ENCODE assay signal across 8 cellular contexts in the genomic region with DNA sequence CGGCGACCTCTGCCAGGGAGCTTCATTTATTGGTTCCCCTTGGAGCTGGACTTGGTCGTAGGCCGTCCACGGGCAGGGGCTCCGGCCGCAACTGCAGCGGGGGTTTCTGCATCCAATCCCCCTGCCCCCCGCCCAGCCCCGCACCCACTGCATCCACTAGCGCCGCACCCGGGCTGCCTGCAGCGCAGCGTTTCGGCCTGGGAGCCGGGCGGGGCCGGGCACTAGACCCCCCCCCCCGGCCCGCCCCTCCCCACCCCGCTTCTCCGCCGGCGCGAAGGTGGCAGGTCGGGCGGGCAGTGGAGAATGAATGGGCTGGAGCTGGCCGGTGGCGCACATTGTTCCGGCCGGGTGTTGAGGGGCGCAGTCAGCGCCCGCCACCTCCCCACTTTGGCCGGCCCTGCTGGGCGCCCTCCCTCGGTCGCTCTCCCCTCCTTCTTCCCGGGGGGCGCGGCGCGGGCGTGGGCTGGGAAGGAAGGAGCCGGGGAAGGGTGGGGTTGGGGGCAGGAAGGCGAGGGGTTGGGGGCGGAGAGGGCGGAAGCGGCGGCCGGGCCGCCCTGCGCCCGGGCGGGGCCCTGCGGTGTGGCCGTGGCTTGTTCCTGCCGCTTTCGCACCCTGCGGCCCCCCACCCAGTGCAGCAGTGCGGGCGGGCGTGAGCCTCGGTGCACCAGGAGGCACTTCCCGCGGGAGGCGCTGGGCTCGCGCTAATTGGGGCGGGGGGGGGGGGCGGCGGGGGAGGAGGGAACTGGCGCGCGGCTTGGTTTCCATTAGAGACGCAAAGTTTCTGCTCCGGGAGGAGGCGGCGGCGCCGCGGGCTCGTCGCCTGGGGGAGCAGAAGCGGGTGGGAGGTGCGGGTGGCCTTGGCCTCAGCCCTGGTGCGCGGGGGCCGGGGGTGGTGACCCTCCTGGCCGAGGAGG. TPM values are rescaled to one million over a fixed set of nuclear protein-coding genes. Genes with fewer than 3 reads are reported as not detected.
A peak's percentile ranks its signal among the peaks of the same experiment; 100 is the strongest.
DNase-seq lines count a peak whose midpoint lies in the region; ATAC-seq, FAIRE-seq and TF ChIP-seq lines count a peak whose summit lies in the region.

No MANE protein-coding gene starts in this region.

- CTCF ChIA-PET in HepG2 (lab: Yijun Ruan, JAX; ENCODE audit: low intra/inter-chr PET ratio, low total read pairs) = interaction anchor here (0.8 to 3.5 kb wide), 4 partner anchors 15 to 361 kb away, joined by 3 to 54 read pairs (median 8); no protein-coding TSS in a partner anchor

- ATAC-seq in HepG2 = peak; percentile 76

- DNase-seq in GM10266 (ENCODE audit: extremely low spot score) (peak; percentile 82), HAP-1 (ENCODE audit: low spot score in 2 of 2) (peak; percentile 31 to 76), MV-4-11 (lab: John Stamatoyannopoulos, UW) (peak; percentile 26), colonic mucosa (peak; percentile 76), HepG2 (ENCODE audit: low spot score) (peak; percentile 34), superior temporal gyrus (ENCODE audit: extremely low spot score) (no peak)
- peak; percentile 73 for DNase-seq in activated CD4-positive, alpha-beta T cell treated with anti-CD3 and anti-CD28 coated beads for 48 hours
- DNase-seq in stimulated activated CD4-positive, alpha-beta T cell treated with anti-CD3 and anti-CD28 coated beads, Interleukin-4, amount 100 ng/mL, for 24 hours = peak; percentile 59

- no peak for FAIRE-seq in HepG2 (lab: Jason Lieb, UNC)

- H3K4me3 ChIP-seq in HAP-1 (peak overlapping the region; percentile 91), colonic mucosa (peak overlapping the region; percentile 83), HepG2 (replicated peaks in 1 of 3; ENCODE audit: insufficient read depth in 1 of 3, low read depth in 2 of 3, low read length in 3 of 3) (peak overlapping the region; percentile 91 to 100 (median 95))

- peaks cover 23% of the 10 kb centered on the region for H4K20me1 ChIP-seq in HepG2 (ENCODE audit: insufficient read depth, low read length)

- peak overlapping the region; percentile 95 for H3K27ac ChIP-seq in colonic mucosa
- peak overlapping the region; percentile 71 for H3K27ac ChIP-seq in HepG2 (ENCODE audit: extremely low read length, insufficient read depth, low read length)

- H3K27me3 ChIP-seq in HAP-1 (ENCODE audit: low read depth) (no peaks in the 10 kb centered on the region), colonic mucosa (no peaks in the 10 kb centered on the region), HepG2 (ENCODE audit: control insufficient read depth in 1 of 2, insufficient read depth in 2 of 2, low read length in 2 of 2) (peaks cover 0 to 4% of the 10 kb centered on the region in 2 experiments; a peak in 1 of 5 replicates)

- H3K9me3 ChIP-seq in HAP-1 = no peaks in the 10 kb centered on the region
- H3K9me3 ChIP-seq in colonic mucosa = no peaks in the 10 kb centered on the region
- no peaks in the 10 kb centered on the region for H3K9me3 ChIP-seq in HepG2 (ENCODE audit: low read length)

- no TSS peak for BruUV-seq in HepG2 (replicated peaks; lab: Mats Ljungman, UMichigan)

- TF ChIP-seq POLR2A in HepG2 (IDR thresholded peaks at IDR 0.05; ENCODE audit: insufficient read depth in 1 of 2, low read depth in 2 of 2, low read length in 2 of 2) = peak in 1 of 2 experiments; percentile 15; a peak in 2 of 4 replicates

- intact Hi-C loops in colonic mucosa (cut with DNase I) = loop anchor here (2.0 to 5.0 kb wide), 2 partner anchors 15 to 95 kb away; no protein-coding TSS in a partner anchor
- intact Hi-C loops in HepG2 (cut with micrococcal nuclease; ENCODE audit: unreplicated experiment) = loop anchor here (5.0 kb wide), 1 partner anchor 360 kb away; no protein-coding TSS in a partner anchor

- TF ChIP-seq CTCF in GM10266 (IDR thresholded peaks at IDR 0.05; ENCODE audit: control insufficient read depth, insufficient read depth, low read depth, missing control alignments) = no peak
- TF ChIP-seq CTCF in colonic mucosa (IDR thresholded peaks at IDR 0.05) = no peak
- TF ChIP-seq CTCF in HepG2 (CRISPR knock-in tag; IDR thresholded peaks at IDR 0.05) = no peak; the same call in 1 of the 2 replicates

- POLR2A ChIA-PET in HepG2 (lab: Yijun Ruan, JAX) = interaction anchor here (0.6 to 3.6 kb wide), 7 partner anchors 13 to 1723 kb away, joined by 3 to 105 read pairs (median 8); no protein-coding TSS in a partner anchor

- H3K9ac ChIP-seq in colonic mucosa (ENCODE audit: low read depth in 2 of 2, low read length in 2 of 2) (peak overlapping the region; percentile 84 to 97), HepG2 (ENCODE audit: insufficient read depth, low read depth, low read length) (peak overlapping the region; percentile 87)

- TF ChIP-seq EP300 in HepG2 (IDR thresholded peaks at IDR 0.05; ENCODE audit: low read depth in 2 of 2, low read length in 2 of 2) (no peak), HepG2 (CRISPR knock-in tag; IDR thresholded peaks at IDR 0.05; ENCODE audit: borderline replicate concordance) (no peak)

- in situ Hi-C loops in HAP-1 (cut with MboI; ENCODE audit: low sequenced_read_pairs) = no loop called here
- in situ Hi-C loops in HepG2 (cut with HindIII; ENCODE audit: extremely low pct_ligation_motif_present, low pct_unique_long_range_greater_than_20kb) = loop anchor here (5.0 kb wide), 1 partner anchor 125 kb away; no protein-coding TSS in a partner anchor

- 3% methylated on average over 19 of the region's 91 CpGs for WGBS in HepG2 (ENCODE audit: low lambda C conversion rate)

- H3K4me2 ChIP-seq in HepG2 (ENCODE audit: low read depth, low read length) = peak overlapping the region; percentile 99

- H3K79me2 ChIP-seq in HepG2 (ENCODE audit: insufficient read depth, low read length) = peaks cover 32% of the 10 kb centered on the region

- no peak overlapping the region for H2AFZ ChIP-seq in HepG2 (ENCODE audit: low read length)

- H3K36me3 ChIP-seq in HAP-1 (replicated peaks) = peaks cover 27% of the 10 kb centered on the region
- peaks cover 6% of the 10 kb centered on the region for H3K36me3 ChIP-seq in colonic mucosa
- peaks cover 12 to 27% of the 10 kb centered on the region in 2 experiments for H3K36me3 ChIP-seq in HepG2 (replicated peaks in 1 of 2; ENCODE audit: control insufficient read depth in 1 of 2, insufficient read depth in 2 of 2, low read length in 2 of 2)

- no peak for TF ChIP-seq RAD21 in HepG2 (CRISPR knock-in tag; IDR thresholded peaks at IDR 0.05)

- H3K4me1 ChIP-seq in HAP-1 (peaks cover 12% of the 10 kb centered on the region), colonic mucosa (peaks cover 8% of the 10 kb centered on the region), HepG2 (ENCODE audit: insufficient read depth, low read length) (peaks cover 39% of the 10 kb centered on the region)

TF ChIP-seq in HepG2, 621 proteins besides CTCF, POLR2A, EP300 and RAD21 (continues in another document):
- TF ChIP-seq, protein P1, sequence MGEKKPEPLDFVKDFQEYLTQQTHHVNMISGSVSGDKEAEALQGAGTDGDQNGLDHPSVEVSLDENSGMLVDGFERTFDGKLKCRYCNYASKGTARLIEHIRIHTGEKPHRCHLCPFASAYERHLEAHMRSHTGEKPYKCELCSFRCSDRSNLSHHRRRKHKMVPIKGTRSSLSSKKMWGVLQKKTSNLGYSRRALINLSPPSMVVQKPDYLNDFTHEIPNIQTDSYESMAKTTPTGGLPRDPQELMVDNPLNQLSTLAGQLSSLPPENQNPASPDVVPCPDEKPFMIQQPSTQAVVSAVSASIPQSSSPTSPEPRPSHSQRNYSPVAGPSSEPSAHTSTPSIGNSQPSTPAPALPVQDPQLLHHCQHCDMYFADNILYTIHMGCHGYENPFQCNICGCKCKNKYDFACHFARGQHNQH (CRISPR knock-in tag; IDR thresholded peaks at IDR 0.05) = no peak
- TF ChIP-seq ZFAT (CRISPR knock-in tag; conservative IDR thresholded peaks at IDR 0.05) (no peak), ZNF501 (CRISPR knock-in tag; IDR thresholded peaks at IDR 0.05) (no peak), PRPF4 (IDR thresholded peaks at IDR 0.05; ENCODE audit: low read depth, low read length, poor library complexity, severe bottlenecking) (no peak), SRSF4 (IDR thresholded peaks at IDR 0.05; ENCODE audit: low read depth, low read length, poor library complexity, severe bottlenecking) (no peak), TCF7L2 (IDR thresholded peaks at IDR 0.05; ENCODE audit: low read depth, low read length) (no peak)
- TF ChIP-seq, protein P2, sequence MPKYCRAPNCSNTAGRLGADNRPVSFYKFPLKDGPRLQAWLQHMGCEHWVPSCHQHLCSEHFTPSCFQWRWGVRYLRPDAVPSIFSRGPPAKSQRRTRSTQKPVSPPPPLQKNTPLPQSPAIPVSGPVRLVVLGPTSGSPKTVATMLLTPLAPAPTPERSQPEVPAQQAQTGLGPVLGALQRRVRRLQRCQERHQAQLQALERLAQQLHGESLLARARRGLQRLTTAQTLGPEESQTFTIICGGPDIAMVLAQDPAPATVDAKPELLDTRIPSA (CRISPR knock-in tag; IDR thresholded peaks at IDR 0.05; ENCODE audit: borderline replicate concordance) = 0 out of 2 replicates have a peak, but pooled peaks have one; percentile 3

RNA-seq across cellular contexts. Expression of a gene that starts 0.8 kb away (rescaled TPM):
- total RNA-seq in colonic mucosa (100 to 1,000 TPM; 676 to 714 TPM), HepG2 (2016; rRNA removed; fragmentation: Illumina TruSeq; extraction: Trizol) (238 and 346 TPM in 2 replicates)
- total RNA-seq in HepG2 (2016; cell fraction: cytosol; rRNA removed; fragmentation: Illumina TruSeq; extraction: Trizol; ENCODE audit: low read depth) = 29.6 and 47.4 TPM in 2 replicates
- total RNA-seq in HepG2 (2016; cell fraction: insoluble cytoplasmic fraction; rRNA removed; fragmentation: Illumina TruSeq; extraction: Trizol) = 242 and 366 TPM in 2 replicates
- total RNA-seq in HepG2 (2016; cell fraction: membrane; rRNA removed; fragmentation: Illumina TruSeq; extraction: Trizol) = 98.2 and 111 TPM in 2 replicates
- 91.7 and 108 TPM in 2 replicates for total RNA-seq in HepG2 (2016; cell fraction: nucleus; rRNA removed; fragmentation: Illumina TruSeq; extraction: Trizol)
- polyA plus RNA-seq in HepG2 (2011; rRNA removed) = 80.5 and 110 TPM in 2 replicates
- 96.0 and 112 TPM in 2 replicates for polyA plus RNA-seq in HepG2 (2011; cell fraction: cytosol; rRNA removed)
- polyA plus RNA-seq in HepG2 (2011; cell fraction: nucleus; rRNA removed) = 50.1 and 52.3 TPM in 2 replicates
- 119 and 120 TPM in 2 replicates for polyA plus RNA-seq in HepG2 (2012)
- polyA plus RNA-seq in HepG2 (2016; cell fraction: cytosol; fragmentation: Illumina TruSeq; extraction: Trizol; ENCODE audit: low read depth) = 40.5 and 51.9 TPM in 2 replicates
- polyA plus RNA-seq in HepG2 (2016; cell fraction: insoluble cytoplasmic fraction; fragmentation: Illumina TruSeq; extraction: Trizol; ENCODE audit: low read depth) = 366 and 395 TPM in 2 replicates
- 92.6 and 101 TPM in 2 replicates for polyA plus RNA-seq in HepG2 (2016; cell fraction: membrane; fragmentation: Illumina TruSeq; extraction: Trizol; ENCODE audit: low read depth)
- polyA plus RNA-seq in HepG2 (2016; cell fraction: nucleus; fragmentation: Illumina TruSeq; extraction: Trizol; ENCODE audit: insufficient read depth, low read depth) = 160 and 164 TPM in 2 replicates
- polyA minus RNA-seq in HepG2 (2011; rRNA and poly(A)+ RNA removed; ENCODE audit: low replicate concordance) = 189 and 213 TPM in 2 replicates
- 93.2 and 109 TPM in 2 replicates for polyA minus RNA-seq in HepG2 (2011; cell fraction: cytosol; rRNA and poly(A)+ RNA removed)
- 128 and 155 TPM in 2 replicates for polyA minus RNA-seq in HepG2 (2011; cell fraction: nucleus; rRNA and poly(A)+ RNA removed)
